ENCODE assay signal across 33 cellular contexts in the genomic region with DNA sequence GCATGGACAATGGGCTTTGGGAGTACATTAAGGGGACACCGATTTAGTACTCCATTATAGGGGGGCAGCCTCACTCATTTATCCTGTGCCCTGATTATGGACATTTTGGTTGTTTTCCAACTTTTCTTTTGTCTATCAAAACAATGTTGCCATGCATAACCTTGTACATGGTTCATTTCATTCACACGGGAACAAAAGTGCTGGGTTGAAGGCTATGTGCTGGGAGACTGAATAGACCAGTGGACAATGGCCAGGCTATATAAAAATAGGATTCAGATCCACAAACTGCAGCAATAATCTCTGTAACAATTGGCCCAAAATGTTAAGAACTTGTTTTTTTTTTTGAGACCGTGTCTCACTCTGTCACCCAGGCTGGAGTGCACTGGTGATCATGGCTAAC.
"Had no signal": no experiment of that assay in that cellular context is flagged by ENCODE, and none has a peak within 500 bp of the region (broad histone marks: within the 10 kb centered on the region; RNA-seq: fewer than 3 reads in every experiment).

No MANE protein-coding gene starts in this region.

- H3K4me3 ChIP-seq: adrenal gland, body of pancreas, breast epithelium had no signal

- H3K27me3 ChIP-seq: adrenal gland, body of pancreas, brain microvascular endothelial cell, breast epithelium had no signal

- ATAC-seq: activated CD8-positive, alpha-beta T cell treated with anti-CD3 and anti-CD28 coated beads for 36 hours; activated naive CD4-positive, alpha-beta T cell treated with anti-CD3 and anti-CD28 coated beads, Interleukin-2, amount 50 U/mL, for 72 hours; activated T-cell treated with anti-CD3 and anti-CD28 coated beads, Interleukin-2, amount 50 U/mL, for 4 hours; activated T-cell treated with anti-CD3 and anti-CD28 coated beads, Interleukin-2, amount 50 U/mL, for 72 hours; activated T-helper 17 cell treated with anti-CD3 and anti-CD28 coated beads, Interleukin-2, amount 50 U/mL, for 72 hours; body of pancreas had no signal

- H3K27ac ChIP-seq: adrenal gland, body of pancreas, brain microvascular endothelial cell, breast epithelium, VCaP had no signal

- H3K9me3 ChIP-seq: adrenal gland, body of pancreas, breast epithelium had no signal

- H3K4me1 ChIP-seq: adrenal gland, body of pancreas, breast epithelium had no signal

- H3K36me3 ChIP-seq: adrenal gland, brain microvascular endothelial cell, breast epithelium had no signal

- DNase-seq: activated B cell treated with CpG ODN at 0.5 μM for 24 hours; activated CD4-positive, alpha-beta memory T cell treated with anti-CD3 and anti-CD28 coated beads for 36 hours; activated CD4-positive, alpha-beta T cell treated with anti-CD3 and anti-CD28 coated beads for 4 hours; activated CD4-positive, alpha-beta T cell treated with anti-CD3 and anti-CD28 coated beads, Interleukin-2, amount 10 ng/mL, durations not matched to agents 24 days and 14 days; activated CD4-positive, alpha-beta T cell treated with anti-CD3 and anti-CD28 coated beads, Interleukin-2, amount 50 U/mL, for 1 hour; activated CD4-positive, alpha-beta T cell treated with anti-CD3 and anti-CD28 coated beads, Interleukin-2, amount 50 U/mL, for 4 hours; activated CD4-positive, CD25-positive, alpha-beta regulatory T cell treated with anti-CD3 and anti-CD28 coated beads, Interleukin-2, amount 50 U/mL, for 72 hours; activated CD8-positive, alpha-beta memory T cell treated with anti-CD3 and anti-CD28 coated beads, Interleukin-2, amount 50 U/mL, for 4 hours; activated CD8-positive, alpha-beta T cell treated with anti-CD3 and anti-CD28 coated beads for 36 hours; activated effector memory CD4-positive, alpha-beta T cell treated with anti-CD3 and anti-CD28 coated beads, Interleukin-2, amount 50 U/mL, for 16 hours; activated gamma-delta T cell treated with Interleukin-2 at 50 U/mL for 16 hours; activated naive CD4-positive, alpha-beta T cell; activated naive CD4-positive, alpha-beta T cell treated with anti-CD3 and anti-CD28 coated beads for 36 hours; activated naive CD4-positive, alpha-beta T cell treated with anti-CD3 and anti-CD28 coated beads, Interleukin-2, amount 50 U/mL, for 16 hours; activated naive CD8-positive, alpha-beta T cell treated with anti-CD3 and anti-CD28 coated beads for 36 hours; activated T-cell treated with anti-CD3 and anti-CD28 coated beads for 4 hours; activated T-cell treated with anti-CD3 and anti-CD28 coated beads, Interleukin-2, amount 50 U/mL, for 1 hour; activated T-cell treated with anti-CD3 and anti-CD28 coated beads, Interleukin-2, amount 50 U/mL, for 4 hours; activated T-cell treated with anti-CD3 and anti-CD28 coated beads, Interleukin-2, amount 50 U/mL, for 72 hours; adrenal gland; amniotic stem cell; aorta; body of pancreas; brain microvascular endothelial cell; caudate nucleus; cerebellar nuclear complex; T-helper 1 cell; T-helper 2 cell; T-helper 9 cell had no signal
